Comparison of ENCODE assay signal across 16 cellular contexts in the genomic region with DNA sequence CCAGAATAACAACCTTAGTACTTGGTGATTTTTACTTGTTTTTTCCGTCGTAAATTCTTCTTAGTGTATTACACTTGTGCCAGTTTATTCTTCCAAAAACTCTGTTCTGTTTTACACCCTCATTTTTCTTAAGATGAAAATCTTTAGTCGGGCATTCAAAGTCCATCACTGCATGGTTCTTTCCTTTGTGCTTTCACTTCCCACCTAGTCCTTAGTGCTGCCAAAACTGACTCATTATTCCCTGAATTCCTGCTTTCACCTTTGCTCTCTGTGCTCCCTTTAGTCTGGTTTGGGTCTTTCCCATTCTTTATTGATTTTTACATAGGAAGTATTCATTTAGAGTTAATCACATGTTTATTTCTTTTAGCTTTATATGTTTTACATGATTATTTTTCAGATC. TPM values are rescaled to one million over a fixed set of nuclear protein-coding genes. Genes with fewer than 3 reads are reported as not detected.
DNase-seq lines count a peak whose midpoint lies in the region; ATAC-seq and TF ChIP-seq lines count a peak whose summit lies in the region.
"Had no signal": no experiment of that assay in that cellular context is flagged by ENCODE, and none has a peak within 500 bp of the region (broad histone marks: within the 10 kb centered on the region; RNA-seq: fewer than 3 reads in every experiment).

No MANE protein-coding gene starts in this region.

- peaks cover 16% of the 10 kb centered on the region for H3K4me1 ChIP-seq in hepatocyte (ENCODE audit: insufficient read depth)

- 82% methylated on average over 3 of the region's 3 CpGs for WGBS in hepatocyte (ENCODE audit: low lambda C conversion rate, missing lambda C conversion rate)

- no peaks in the 10 kb centered on the region for H3K9me3 Mint-ChIP-seq in activated naive CD4-positive, alpha-beta T cell treated with anti-CD3 and anti-CD28 coated beads, Interleukin-2, amount 50 U/mL, for 72 hours
- H3K9me3 Mint-ChIP-seq in activated naive CD4-positive, alpha-beta T cell treated with anti-CD3 and anti-CD28 coated beads for 36 hours: no peaks in the 10 kb centered on the region
- no peaks in the 10 kb centered on the region for H3K9me3 Mint-ChIP-seq in type B pancreatic cell

- no peak overlapping the region for H3K4me3 Mint-ChIP-seq in activated naive CD4-positive, alpha-beta T cell treated with anti-CD3 and anti-CD28 coated beads for 36 hours
- peak overlapping the region; percentile 29 for H3K4me3 Mint-ChIP-seq in type B pancreatic cell
- H3K4me3 Mint-ChIP-seq: activated CD8-positive, alpha-beta memory T cell treated with anti-CD3 and anti-CD28 coated beads, Interleukin-2, amount 10 ng/mL, durations not matched to agents 7 days and 5 days had no signal

- H3K27me3 ChIP-seq in hepatocyte: no peaks in the 10 kb centered on the region
- H3K27me3 ChIP-seq: colonic mucosa, pancreas, SJSA1 had no signal

- H2AFZ ChIP-seq in hepatocyte: no peak overlapping the region

- H3K9me3 ChIP-seq in hepatocyte (ENCODE audit: low read depth): no peaks in the 10 kb centered on the region
- H3K9me3 ChIP-seq: colonic mucosa, pancreas, SJSA1 had no signal

- H3K36me3 Mint-ChIP-seq in activated naive CD4-positive, alpha-beta T cell treated with anti-CD3 and anti-CD28 coated beads, Interleukin-2, amount 50 U/mL, for 72 hours: no peaks in the 10 kb centered on the region
- H3K36me3 Mint-ChIP-seq in activated naive CD4-positive, alpha-beta T cell treated with anti-CD3 and anti-CD28 coated beads for 36 hours (ENCODE audit: low read depth): peaks cover 2% of the 10 kb centered on the region
- no peaks in the 10 kb centered on the region for H3K36me3 Mint-ChIP-seq in type B pancreatic cell
- H3K36me3 Mint-ChIP-seq: activated CD8-positive, alpha-beta memory T cell treated with anti-CD3 and anti-CD28 coated beads, Interleukin-2, amount 10 ng/mL, durations not matched to agents 7 days and 5 days had no signal

- DNase-seq in activated naive CD4-positive, alpha-beta T cell treated with anti-CD3 and anti-CD28 coated beads, Interleukin-2, amount 50 U/mL, for 72 hours (ENCODE audit: low spot score in 2 of 2): no peak
- DNase-seq in activated naive CD4-positive, alpha-beta T cell treated with anti-CD3 and anti-CD28 coated beads for 36 hours: no peak
- DNase-seq in hepatocyte (ENCODE audit: low spot score): no peak
- no peak for DNase-seq in type B pancreatic cell (ENCODE audit: extremely low spot score, unreplicated experiment)
- DNase-seq in NCI-H1048 (lab: John Stamatoyannopoulos, UW): no peak
- no peak for DNase-seq in activated CD4-positive, CD25-positive, alpha-beta regulatory T cell (lab: John Stamatoyannopoulos, UW)
- DNase-seq in RKO (ENCODE audit: low spot score): no peak
- DNase-seq: activated CD8-positive, alpha-beta memory T cell treated with anti-CD3 and anti-CD28 coated beads, Interleukin-2, amount 10 ng/mL, durations not matched to agents 7 days and 5 days; colonic mucosa; DMS 273 treated with DMSO at 0.1 percent for 48 hours; NCI-H1105 treated with DMSO at 0.1 percent for 48 hours; NCI-H345; pancreas had no signal

- H3K27ac ChIP-seq in VCaP (peak overlapping the region; percentile 77; the same call in 1 of the 2 replicates), hepatocyte (peak overlapping the region; percentile 31)
- H3K27ac ChIP-seq: colonic mucosa, SJSA1 had no signal

- H3K4me1 Mint-ChIP-seq in activated naive CD4-positive, alpha-beta T cell treated with anti-CD3 and anti-CD28 coated beads for 36 hours (ENCODE audit: low read depth): peaks cover 30% of the 10 kb centered on the region
- peaks cover 18% of the 10 kb centered on the region for H3K4me1 Mint-ChIP-seq in type B pancreatic cell (ENCODE audit: unreplicated experiment)

- no peaks in the 10 kb centered on the region for H3K27me3 Mint-ChIP-seq in activated naive CD4-positive, alpha-beta T cell treated with anti-CD3 and anti-CD28 coated beads for 36 hours (ENCODE audit: low read depth)
- no peaks in the 10 kb centered on the region for H3K27me3 Mint-ChIP-seq in type B pancreatic cell
- H3K27me3 Mint-ChIP-seq: activated CD8-positive, alpha-beta memory T cell treated with anti-CD3 and anti-CD28 coated beads, Interleukin-2, amount 10 ng/mL, durations not matched to agents 7 days and 5 days had no signal

- peaks cover 81% of the 10 kb centered on the region for H3K79me2 ChIP-seq in hepatocyte

- H3K27ac Mint-ChIP-seq in activated naive CD4-positive, alpha-beta T cell treated with anti-CD3 and anti-CD28 coated beads, Interleukin-2, amount 50 U/mL, for 72 hours: peak overlapping the region; percentile 9
- H3K27ac Mint-ChIP-seq in activated naive CD4-positive, alpha-beta T cell treated with anti-CD3 and anti-CD28 coated beads for 36 hours: no peak overlapping the region
- H3K27ac Mint-ChIP-seq in type B pancreatic cell: no peak overlapping the region
- H3K27ac Mint-ChIP-seq: activated CD8-positive, alpha-beta memory T cell treated with anti-CD3 and anti-CD28 coated beads, Interleukin-2, amount 10 ng/mL, durations not matched to agents 7 days and 5 days had no signal

- H4K20me1 ChIP-seq in hepatocyte (ENCODE audit: insufficient read depth, poor library complexity, severe bottlenecking): peaks cover 9% of the 10 kb centered on the region

- CTCF ChIA-PET in activated naive CD4-positive, alpha-beta T cell treated with anti-CD3 and anti-CD28 coated beads for 36 hours (lab: Charles Lee): interaction anchor here (1.3 kb wide), 1 partner anchor 10 kb away, joined by 4 read pairs; no protein-coding TSS in a partner anchor

- no peaks in the 10 kb centered on the region for H3K9me2 ChIP-seq in hepatocyte (replicated peaks; ENCODE audit: insufficient read depth)

- intact Hi-C loops in activated naive CD4-positive, alpha-beta T cell treated with anti-CD3 and anti-CD28 coated beads for 36 hours (cut with micrococcal nuclease): loop anchor here (5.0 to 10.0 kb wide), 6 partner anchors 193 to 1275 kb away; a partner anchor contains a TSS

- TF ChIP-seq CTCF in VCaP (conservative IDR thresholded peaks at IDR 0.05) (no peak), hepatocyte (IDR thresholded peaks at IDR 0.05; ENCODE audit: poor library complexity) (no peak), type B pancreatic cell (conservative IDR thresholded peaks at IDR 0.05) (no peak)

- H3K4me3 ChIP-seq in hepatocyte: no peak overlapping the region
- H3K4me3 ChIP-seq: colonic mucosa, lung, pancreas, SJSA1 had no signal

- no peak for ATAC-seq in activated naive CD4-positive, alpha-beta T cell treated with anti-CD3 and anti-CD28 coated beads, Interleukin-2, amount 50 U/mL, for 72 hours
- ATAC-seq: activated CD8-positive, alpha-beta memory T cell treated with anti-CD3 and anti-CD28 coated beads, Interleukin-2, amount 10 ng/mL, durations not matched to agents 7 days and 5 days had no signal

- peak overlapping the region; percentile 47 for H3K4me2 ChIP-seq in hepatocyte

- no peaks in the 10 kb centered on the region for H3K36me3 ChIP-seq in hepatocyte (replicated peaks; ENCODE audit: insufficient read depth, low read depth)
- H3K36me3 ChIP-seq: colonic mucosa, pancreas had no signal

RNA-seq across cellular contexts. Expression of a gene that starts 3.3 kb away (rescaled TPM):
- 10 to 100 TPM; 33.0 to 53.6 TPM for total RNA-seq in activated naive CD4-positive, alpha-beta T cell treated with anti-CD3 and anti-CD28 coated beads, Interleukin-2, amount 50 U/mL, for 72 hours
- total RNA-seq in activated naive CD4-positive, alpha-beta T cell treated with anti-CD3 and anti-CD28 coated beads for 36 hours: 10 to 100 TPM; 40.6 to 41.9 TPM
- total RNA-seq in hepatocyte (20.7 and 27.6 TPM in 2 replicates), type B pancreatic cell (ENCODE audit: low replicate concordance) (16.3 and 22.3 TPM in 2 replicates)
- polyA plus RNA-seq in hepatocyte: 14.8 and 18.6 TPM in 2 replicates

RNA-seq across cellular contexts. Expression of a gene that starts 33.1 kb away (rescaled TPM):
- 10 to 100 TPM in 1 of 2 donors, 1 to 10 TPM in 1; 7.0 to 11.5 TPM for total RNA-seq in activated naive CD4-positive, alpha-beta T cell treated with anti-CD3 and anti-CD28 coated beads, Interleukin-2, amount 50 U/mL, for 72 hours
- 10 to 100 TPM; 10.6 to 10.9 TPM for total RNA-seq in activated naive CD4-positive, alpha-beta T cell treated with anti-CD3 and anti-CD28 coated beads for 36 hours
- total RNA-seq in hepatocyte (28.0 and 32.9 TPM in 2 replicates), type B pancreatic cell (ENCODE audit: low replicate concordance) (14.8 and 19.9 TPM in 2 replicates)
- 12.0 and 15.4 TPM in 2 replicates for polyA plus RNA-seq in hepatocyte

Comparison
In these comparisons a context has a peak if more than half of its experiments do, and no peak if none do; other contexts are left out.
1. H3K27ac Mint-ChIP-seq: peak in activated naive CD4-positive, alpha-beta T cell treated with anti-CD3 and anti-CD28 coated beads, Interleukin-2, amount 50 U/mL, for 72 hours (2 of 2); none in activated naive CD4-positive, alpha-beta T cell treated with anti-CD3 and anti-CD28 coated beads for 36 hours (single experiment) and type B pancreatic cell (single experiment).